Comparison of ENCODE assay signal across 8 cellular contexts in the genomic region with DNA sequence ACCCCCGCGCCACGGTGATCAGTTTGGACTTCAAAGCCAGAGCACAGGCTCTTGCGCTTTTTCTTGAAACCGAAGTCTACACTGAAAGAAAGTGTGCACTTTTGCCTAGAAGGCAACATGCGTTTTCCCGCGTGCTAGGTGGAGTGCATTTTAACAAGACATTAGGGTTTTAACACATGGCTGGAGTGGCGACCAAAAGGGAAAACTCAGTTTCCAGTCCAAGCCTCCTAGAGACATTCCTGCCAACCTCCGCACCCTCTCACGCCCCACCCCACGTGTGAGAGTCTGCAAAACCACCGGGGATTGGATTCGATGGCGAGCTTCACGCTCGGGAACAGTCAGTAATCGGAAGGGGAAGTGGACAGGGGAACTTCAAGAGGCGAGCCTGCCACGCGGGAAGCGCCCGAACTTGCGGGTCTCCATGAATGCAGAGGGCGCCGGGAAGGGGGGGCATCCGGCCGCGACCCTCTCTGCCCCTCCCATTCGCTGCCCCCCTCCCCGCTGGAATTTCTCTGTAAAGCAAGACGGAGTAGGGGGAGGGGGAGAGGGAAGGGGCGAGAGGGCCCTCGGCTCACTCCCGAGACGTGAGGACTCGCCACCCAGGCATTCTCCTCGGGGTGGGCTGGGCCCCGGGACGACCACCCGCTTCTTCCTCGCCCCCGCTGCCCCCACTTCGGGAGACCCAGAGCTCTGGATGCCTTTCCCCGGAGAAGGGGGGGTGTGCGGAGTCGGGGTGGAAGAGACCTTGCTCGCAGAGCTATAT. TPM values are rescaled to one million over a fixed set of nuclear protein-coding genes. Genes with fewer than 3 reads are reported as not detected.
DNase-seq lines count a peak whose midpoint lies in the region; TF ChIP-seq lines count a peak whose summit lies in the region.

No MANE protein-coding gene starts in this region.

- H3K79me1 ChIP-seq in trophoblast cell (ENCODE audit: low read length), result peaks cover 36% of the 10 kb centered on the region

- peak overlapping the region; percentile 25 for H2BK5ac ChIP-seq in trophoblast cell (ENCODE audit: low read depth, low read length, poor library complexity)

- TF ChIP-seq CTCF in KMS-11 (conservative IDR thresholded peaks at IDR 0.05; ENCODE audit: low read depth, low read length), result no peak
- TF ChIP-seq CTCF in glutamatergic neuron (IDR thresholded peaks at IDR 0.05; ENCODE audit: partially characterized antibody, unreplicated experiment), result no peak

- H3K4me1 ChIP-seq in BLaER1 treated with 17β-estradiol and CSF1 and Interleukin-3, amounts not matched to agents 10 nM and 100 nM, result peaks cover 46 to 61% (median 54%) of the 10 kb centered on the region in 10 experiments
- H3K4me1 ChIP-seq in KMS-11 (ENCODE audit: low read depth, poor library complexity, severe bottlenecking) (peaks cover 14% of the 10 kb centered on the region), trophoblast cell (ENCODE audit: control insufficient read depth in 1 of 2, insufficient read depth in 2 of 2, low read length in 2 of 2) (peaks cover 24 to 28% of the 10 kb centered on the region in 2 experiments)

- no CpG with 5 or more reads among the region's 48 CpGs for WGBS in trophoblast cell (ENCODE audit: extremely low coverage, insufficient coverage, insufficient read length)

- peak overlapping the region; percentile 36 to 63 (median 50); a peak in 19 of 20 replicates for H3K4me3 ChIP-seq in BLaER1 treated with 17β-estradiol and CSF1 and Interleukin-3, amounts not matched to agents 10 nM and 100 nM
- H3K4me3 ChIP-seq in KMS-11 (IDR thresholded peaks at IDR 0.05; ENCODE audit: insufficient read depth, low read depth, low read length) (no peak overlapping the region), trophoblast cell (ENCODE audit: low read depth, low read length) (peak overlapping the region; percentile 50)

- no peaks in the 10 kb centered on the region for H3K36me3 Mint-ChIP-seq in glutamatergic neuron (ENCODE audit: unreplicated experiment)

- peaks cover 9% of the 10 kb centered on the region for H3K4me1 Mint-ChIP-seq in glutamatergic neuron (ENCODE audit: low read depth, unreplicated experiment)

- H3K4me2 ChIP-seq in BLaER1 treated with 17β-estradiol and CSF1 and Interleukin-3, amounts not matched to agents 10 nM and 100 nM, result peak overlapping the region; percentile 67 to 98 (median 83)
- H3K4me2 ChIP-seq in KMS-11, result peak overlapping the region; percentile 81
- peak overlapping the region; percentile 94 for H3K4me2 ChIP-seq in trophoblast cell (ENCODE audit: low read length)

- H3K27me3 Mint-ChIP-seq in glutamatergic neuron (ENCODE audit: unreplicated experiment), result peaks cover 11% of the 10 kb centered on the region

- peak overlapping the region; percentile 90 for H2AFZ ChIP-seq in KMS-11 (ENCODE audit: low read depth)
- H2AFZ ChIP-seq in trophoblast cell (ENCODE audit: insufficient read depth, low read length, poor library complexity), result peak overlapping the region; percentile 58

- no peaks in the 10 kb centered on the region for H3K9me3 ChIP-seq in BLaER1 treated with 17β-estradiol and CSF1 and Interleukin-3, amounts not matched to agents 10 nM and 100 nM (replicated peaks in 1 of 11)
- H3K9me3 ChIP-seq in trophoblast cell (ENCODE audit: insufficient read depth, low read depth, low read length), result peaks cover 1% of the 10 kb centered on the region

- no peak overlapping the region for H3K27ac Mint-ChIP-seq in glutamatergic neuron (ENCODE audit: unreplicated experiment)

- H3K9ac ChIP-seq in BLaER1 treated with 17β-estradiol and CSF1 and Interleukin-3, amounts not matched to agents 10 nM and 100 nM, result peak overlapping the region in 7 of 11 experiments; percentile 8 to 47 (median 29); a peak in 4 of 22 replicates
- H3K9ac ChIP-seq in KMS-11, result peak overlapping the region; percentile 73
- H3K9ac ChIP-seq in trophoblast cell (ENCODE audit: low read length), result peak overlapping the region; percentile 9

- H3K4ac ChIP-seq in trophoblast cell (ENCODE audit: low read depth, low read length), result no peak overlapping the region

- H2BK12ac ChIP-seq in trophoblast cell (ENCODE audit: low read length), result peak overlapping the region; percentile 82

- H4K8ac ChIP-seq in trophoblast cell (ENCODE audit: low read depth, low read length), result peak overlapping the region; percentile 63

- H4K91ac ChIP-seq in trophoblast cell (ENCODE audit: low read depth, low read length), result peak overlapping the region; percentile 72

- H3K27me3 ChIP-seq in BLaER1 treated with 17β-estradiol and CSF1 and Interleukin-3, amounts not matched to agents 10 nM and 100 nM, result peaks cover 99 to 100% (median 100%) of the 10 kb centered on the region in 11 experiments
- H3K27me3 ChIP-seq in KMS-11 (ENCODE audit: insufficient read depth, low read depth) (peaks cover 32% of the 10 kb centered on the region; the same call in 1 of the 2 replicates), trophoblast cell (ENCODE audit: insufficient read depth, low read length) (peaks cover 28% of the 10 kb centered on the region)

- H3K18ac ChIP-seq in trophoblast cell (ENCODE audit: low read length), result peak overlapping the region; percentile 46

- no peaks in the 10 kb centered on the region for H3K36me3 ChIP-seq in BLaER1 treated with 17β-estradiol and CSF1 and Interleukin-3, amounts not matched to agents 10 nM and 100 nM
- H3K36me3 ChIP-seq in KMS-11 (ENCODE audit: insufficient read depth) (peaks cover 4% of the 10 kb centered on the region; the same call in 1 of the 2 replicates), trophoblast cell (ENCODE audit: control insufficient read depth in 1 of 2, insufficient read depth in 2 of 2, low read length in 2 of 2) (peaks cover under 1% of the 10 kb centered on the region in 2 experiments)

- H4K20me1 ChIP-seq in BLaER1 treated with 17β-estradiol and CSF1 and Interleukin-3, amounts not matched to agents 10 nM and 100 nM, result peaks cover 0 to 65% (median 50%) of the 10 kb centered on the region in 11 experiments; a peak in 18 of 22 replicates
- no peaks in the 10 kb centered on the region for H4K20me1 ChIP-seq in KMS-11 (ENCODE audit: insufficient read depth)

- peak overlapping the region; percentile 49 for H3K14ac ChIP-seq in trophoblast cell (ENCODE audit: low read length)

- H3K23ac ChIP-seq in trophoblast cell (ENCODE audit: low read length), result no peak overlapping the region

- peak overlapping the region; percentile 80 for H4K12ac ChIP-seq in trophoblast cell (ENCODE audit: low read depth, low read length)

- H2BK120ac ChIP-seq in trophoblast cell (ENCODE audit: insufficient read depth, low read length, poor library complexity), result peak overlapping the region; percentile 61

- 0 out of 22 replicates have a peak overlapping the region, but pooled peaks of 2 of the 11 experiments have one; percentile 5 to 14 for H3K27ac ChIP-seq in BLaER1 treated with 17β-estradiol and CSF1 and Interleukin-3, amounts not matched to agents 10 nM and 100 nM
- H3K27ac ChIP-seq in KMS-11 (peak overlapping the region; percentile 72), trophoblast cell (ENCODE audit: low read depth, low read length) (peak overlapping the region; percentile 52)

- H3K79me2 ChIP-seq in KMS-11 (ENCODE audit: insufficient read depth, low read depth) (peaks cover 23% of the 10 kb centered on the region), trophoblast cell (ENCODE audit: control insufficient read depth, insufficient read depth, low read length, poor library complexity) (peaks cover 15% of the 10 kb centered on the region)

- peaks cover 15% of the 10 kb centered on the region for H3K9me3 Mint-ChIP-seq in glutamatergic neuron (ENCODE audit: unreplicated experiment)

- H2AK5ac ChIP-seq in trophoblast cell (ENCODE audit: low read length), result no peak overlapping the region

- DNase-seq in activated effector memory CD4-positive, alpha-beta T cell treated with anti-CD3 and anti-CD28 coated beads, Interleukin-2, amount 50 U/mL, for 16 hours, result peak; percentile 82
- DNase-seq in glutamatergic neuron (peak; percentile 58), trophoblast cell (peak in 1 of 2 donors; percentile 6), NCI-H2029 (lab: John Stamatoyannopoulos, UW) (no peak), NCI-H2227 treated with DMSO at 0.1 percent for 48 hours (lab: John Stamatoyannopoulos, UW) (no peak), NCI-H1105 treated with DMSO at 0.1 percent for 48 hours (lab: John Stamatoyannopoulos, UW) (no peak)

- peak overlapping the region; percentile 87 for H3K4me3 Mint-ChIP-seq in glutamatergic neuron (ENCODE audit: unreplicated experiment)

RNA-seq across cellular contexts. Expression of gene CCND2, which starts 2.7 kb away (rescaled TPM):
- 98.0 TPM for total RNA-seq in glutamatergic neuron (ENCODE audit: unreplicated experiment)
- polyA plus RNA-seq in trophoblast cell (2013), result 133 TPM in 2 replicates

RNA-seq across cellular contexts. Expression of gene TIGAR, which starts 50.2 kb away (rescaled TPM):
- 20.7 TPM for total RNA-seq in glutamatergic neuron (ENCODE audit: unreplicated experiment)
- 22.8 and 24.9 TPM in 2 replicates for polyA plus RNA-seq in trophoblast cell (2013)

Comparison
In these comparisons a context has a peak if more than half of its experiments do, and no peak if none do; other contexts are left out.
1. H3K9ac ChIP-seq: peak in every context shown above with its lines; median percentile 73 in KMS-11; 29 in BLaER1 treated with 17β-estradiol and CSF1 and Interleukin-3, amounts not matched to agents 10 nM and 100 nM; 9 in trophoblast cell.
2. DNase-seq: peak in activated effector memory CD4-positive, alpha-beta T cell treated with anti-CD3 and anti-CD28 coated beads, Interleukin-2, amount 50 U/mL, for 16 hours (single experiment) and glutamatergic neuron (single experiment); none in NCI-H2029 (single experiment), NCI-H2227 treated with DMSO at 0.1 percent for 48 hours (single experiment) and NCI-H1105 treated with DMSO at 0.1 percent for 48 hours (single experiment).
3. Peak in every context shown above with its lines, with median percentiles within 50 percentile points of each other: H3K4me2 ChIP-seq.